ENCODE assay signal across 8 cellular contexts in genomic region chr3:194404365-194405140, GRCh38. TPM values are rescaled to one million over a fixed set of nuclear protein-coding genes. Genes with fewer than 3 reads are reported as not detected.
DNase-seq lines count a peak whose midpoint lies in the region; ATAC-seq, FAIRE-seq and TF ChIP-seq lines count a peak whose summit lies in the region.

No MANE protein-coding gene starts in this region.

- no peak overlapping the region for H3K4me3 ChIP-seq in cardiac muscle cell
- H3K4me3 ChIP-seq in SK-N-SH (ENCODE audit: low read depth in 2 of 2, low read length in 1 of 2): no peak overlapping the region; a peak in 1 of 4 replicates
- no peak overlapping the region for H3K4me3 ChIP-seq in endothelial cell of umbilical vein (replicated peaks in 1 of 3; ENCODE audit: insufficient read depth in 1 of 3, low read depth in 1 of 3, low read length in 3 of 3)
- no peak overlapping the region for H3K4me3 ChIP-seq in pancreas

- no peaks in the 10 kb centered on the region for H3K9me2 ChIP-seq in SK-N-SH

- intact Hi-C loops in left ventricle myocardium superior (cut with micrococcal nuclease) (no loop called here), endothelial cell of umbilical vein (cut with micrococcal nuclease) (loop anchor here (1.0 to 5.0 kb wide), 5 partner anchors 60 to 739 kb away; no protein-coding TSS in a partner anchor), pancreas (cut with DNase I) (loop anchor here in 1 of 3 donors (5.0 kb wide), 1 partner anchor 72 kb away; no protein-coding TSS in a partner anchor)

- H3F3A ChIP-seq in SK-N-SH (replicated peaks; ENCODE audit: insufficient read depth): peaks cover 48% of the 10 kb centered on the region

- DNase-seq in cardiac muscle cell (ENCODE audit: low read depth in 1 of 2, low spot score in 1 of 2): peak; percentile 63 to 75
- no peak for DNase-seq in left ventricle myocardium superior
- peak; percentile 73 for DNase-seq in NAMALWA (ENCODE audit: low spot score)
- no peak for DNase-seq in SK-N-SH
- peak; percentile 69 for DNase-seq in endothelial cell of umbilical vein (ENCODE audit: low read depth, low spot score)
- DNase-seq in pancreas: peak in 1 of 6 donors; percentile 31

- H3K4me2 ChIP-seq in SK-N-SH (no peak overlapping the region), endothelial cell of umbilical vein (ENCODE audit: insufficient read depth, low read length) (no peak overlapping the region)

- no peak overlapping the region for H3K9ac ChIP-seq in SK-N-SH
- no peak overlapping the region for H3K9ac ChIP-seq in endothelial cell of umbilical vein (replicated peaks; ENCODE audit: extremely low read depth, insufficient read depth, low read length)

- peak; percentile 86 for TF ChIP-seq RAD21 in SK-N-SH (IDR thresholded peaks at IDR 0.05; ENCODE audit: low read length)

- TF ChIP-seq CTCF in cardiac muscle cell (IDR thresholded peaks at IDR 0.05; ENCODE audit: low read depth, low read length) (peak; percentile 62), SK-N-SH (IDR thresholded peaks at IDR 0.05) (peak; percentile 86), endothelial cell of umbilical vein (IDR thresholded peaks at IDR 0.05; ENCODE audit: extremely low read depth in 1 of 2, insufficient read depth in 1 of 2, low read depth in 1 of 2, low read length in 2 of 2) (peak; percentile 36 to 49), pancreas (IDR thresholded peaks at IDR 0.05) (peak in 3 of 4 donors; percentile 36 to 57 (median 57))

- FAIRE-seq in endothelial cell of umbilical vein (lab: Jason Lieb, UNC) (peak; percentile 86), pancreas (lab: Jason Lieb, UNC) (peak; percentile 93)

- H3K4me1 ChIP-seq in cardiac muscle cell (ENCODE audit: low read depth) (peaks cover 4% of the 10 kb centered on the region), SK-N-SH (ENCODE audit: control insufficient read depth in 1 of 2, insufficient read depth in 2 of 2, low read depth in 1 of 2, low read length in 1 of 2) (no peaks in the 10 kb centered on the region), endothelial cell of umbilical vein (ENCODE audit: control insufficient read depth, extremely low read depth, insufficient read depth, low read length) (no peaks in the 10 kb centered on the region), pancreas (peaks cover 0 to 6% (median 0%) of the 10 kb centered on the region in 3 donors)

- H3K9me3 ChIP-seq in cardiac muscle cell (ENCODE audit: low read depth) (no peaks in the 10 kb centered on the region), SK-N-SH (no peaks in the 10 kb centered on the region), endothelial cell of umbilical vein (replicated peaks; ENCODE audit: control insufficient read depth, insufficient read depth, low read length) (no peaks in the 10 kb centered on the region), pancreas (no peaks in the 10 kb centered on the region)

- H2AFZ ChIP-seq in SK-N-SH (ENCODE audit: low read depth) (no peak overlapping the region), endothelial cell of umbilical vein (ENCODE audit: low read depth, low read length) (no peak overlapping the region)

- H4K20me1 ChIP-seq in SK-N-SH (ENCODE audit: insufficient read depth) (0 out of 2 replicates have a peak, but pooled peaks cover 6% of the 10 kb centered on the region), endothelial cell of umbilical vein (replicated peaks; ENCODE audit: control insufficient read depth, extremely low read depth, insufficient read depth, low read length) (no peaks in the 10 kb centered on the region)

- no peaks in the 10 kb centered on the region for H3K9me1 ChIP-seq in endothelial cell of umbilical vein (replicated peaks; ENCODE audit: control insufficient read depth, extremely low read depth, insufficient read depth, low read length)

- H3K27me3 ChIP-seq in cardiac muscle cell (no peaks in the 10 kb centered on the region), SK-N-SH (ENCODE audit: insufficient read depth) (no peaks in the 10 kb centered on the region), endothelial cell of umbilical vein (ENCODE audit: control insufficient read depth in 2 of 2, insufficient read depth in 2 of 2, low read length in 2 of 2) (peaks cover 0 to 1% of the 10 kb centered on the region in 2 experiments), pancreas (no peaks in the 10 kb centered on the region)

- TF ChIP-seq EP300 in SK-N-SH (IDR thresholded peaks at IDR 0.05; ENCODE audit: borderline replicate concordance in 1 of 2, low read depth in 1 of 2, low read length in 1 of 2): no peak

- CTCF ChIA-PET in SK-N-SH (lab: Yijun Ruan, JAX): interaction anchor here (0.6 to 11.2 kb wide), 26 partner anchors 9 to 742 kb away, joined by 3 to 326 read pairs (median 4); partner anchors contain the start of genes CPN2, LRRC15 and TMEM44
- CTCF ChIA-PET in endothelial cell of umbilical vein (lab: Charles Lee): interaction anchor here (0.7 to 5.7 kb wide), 9 partner anchors 9 to 739 kb away, joined by 3 to 72 read pairs (median 6); partner anchors contain the start of gene CPN2

- H3K27ac ChIP-seq in cardiac muscle cell: no peak overlapping the region
- H3K27ac ChIP-seq in SK-N-SH (ENCODE audit: low read depth in 2 of 2, low read length in 1 of 2): 0 out of 4 replicates have a peak overlapping the region, but pooled peaks of 1 of the 2 experiments have one; percentile 0
- H3K27ac ChIP-seq in endothelial cell of umbilical vein (ENCODE audit: insufficient read depth, low read depth, low read length): no peak overlapping the region
- peak overlapping the region in 1 of 4 donors; percentile 9 for H3K27ac ChIP-seq in pancreas

- H3K79me2 ChIP-seq in SK-N-SH (ENCODE audit: insufficient read depth) (peaks cover 3% of the 10 kb centered on the region; the same call in 1 of the 2 replicates), endothelial cell of umbilical vein (ENCODE audit: control insufficient read depth, insufficient read depth, low read length) (no peaks in the 10 kb centered on the region)

- dilution Hi-C loops in endothelial cell of umbilical vein (cut with MboI; ENCODE audit: extremely low pct_ligation_motif_present, low sequenced_read_pairs): no loop called here

- ATAC-seq in left ventricle myocardium superior (no peak), pancreas (peak; percentile 61 to 78 (median 74)), HG03457 (IDR thresholded peaks at IDR 0.05; ENCODE audit: unreplicated experiment) (no peak), HG03159 (IDR thresholded peaks at IDR 0.05; ENCODE audit: unreplicated experiment) (no peak)

- H3K36me3 ChIP-seq in cardiac muscle cell: peaks cover 30% of the 10 kb centered on the region
- H3K36me3 ChIP-seq in SK-N-SH (replicated peaks in 1 of 2; ENCODE audit: control insufficient read depth in 1 of 2, insufficient read depth in 2 of 2, low read length in 1 of 2): peaks cover 51 to 64% of the 10 kb centered on the region in 2 experiments
- H3K36me3 ChIP-seq in endothelial cell of umbilical vein (ENCODE audit: control insufficient read depth in 2 of 2, extremely low read depth in 1 of 2, insufficient read depth in 2 of 2, low read length in 2 of 2): peaks cover 0 to 3% of the 10 kb centered on the region in 2 experiments
- no peaks in the 10 kb centered on the region for H3K36me3 ChIP-seq in pancreas

- WGBS in SK-N-SH (ENCODE audit: low lambda C conversion rate): 50% methylated on average over 10 of the region's 10 CpGs
- WGBS in pancreas, 2 donors: 27 to 31% methylated on average over 10 of the region's 10 CpGs

- BruUV-seq in endothelial cell of umbilical vein (replicated peaks; lab: Mats Ljungman, UMichigan): no TSS peak

- no peak for TF ChIP-seq POLR2A in endothelial cell of umbilical vein (IDR thresholded peaks at IDR 0.05; ENCODE audit: low read depth, low read length)

- POLR2A ChIA-PET in SK-N-SH (lab: Yijun Ruan, JAX): interaction anchor here (0.6 kb wide), 1 partner anchor 68 kb away, joined by 3 read pairs; no protein-coding TSS in a partner anchor
- POLR2A ChIA-PET in endothelial cell of umbilical vein (lab: Charles Lee): no interaction called here

RNA-seq across cellular contexts. Expression of gene GP5, which starts 5.5 kb away (rescaled TPM):
- 0.83 and 0.95 TPM in 2 replicates for total RNA-seq in cardiac muscle cell
- polyA plus RNA-seq in cardiac muscle cell: 0.21 TPM in 1 of 2 replicates, not detected in the other
- not detected for total RNA-seq in left ventricle myocardium superior
- 0.13 and 0.23 TPM in 2 replicates for polyA plus RNA-seq in SK-N-SH (2012; rRNA removed)
- 0.08 and 0.09 TPM in 2 replicates for polyA plus RNA-seq in SK-N-SH (2012; cell fraction: cytosol; rRNA removed)
- polyA plus RNA-seq in SK-N-SH (2012; cell fraction: nucleus; rRNA removed): 0.80 and 0.83 TPM in 2 replicates
- 0.11 TPM in 1 of 2 replicates, not detected in the other for total RNA-seq in endothelial cell of umbilical vein
- polyA plus RNA-seq in endothelial cell of umbilical vein: 0.03 and 0.06 TPM in 2 replicates
- 0.01 TPM in 1 of 2 replicates, not detected in the other for polyA plus RNA-seq in endothelial cell of umbilical vein (2011; cell fraction: cytosol; rRNA removed)
- polyA plus RNA-seq in endothelial cell of umbilical vein (2011; cell fraction: nucleus; rRNA removed): 0.05 and 0.08 TPM in 2 replicates
- polyA plus RNA-seq in endothelial cell of umbilical vein (2012): not detected in 2 replicates
- polyA minus RNA-seq in endothelial cell of umbilical vein: 0.17 and 0.19 TPM in 2 replicates
- not detected for polyA minus RNA-seq in endothelial cell of umbilical vein (2011; cell fraction: cytosol; rRNA and poly(A)+ RNA removed)
- polyA minus RNA-seq in endothelial cell of umbilical vein (2011; cell fraction: nucleus; rRNA and poly(A)+ RNA removed): 0.29 and 0.43 TPM in 2 replicates
- total RNA-seq in pancreas: under 1 TPM in 1 of 6 donors, not detected in 5; 0.06 TPM
- under 1 TPM in 1 of 2 donors, not detected in 1; 0.05 TPM for polyA plus RNA-seq in pancreas

RNA-seq across cellular contexts. Expression of gene LRRC15, which starts 35.0 kb away (rescaled TPM):
- total RNA-seq in cardiac muscle cell (0.06 TPM in 1 of 2 replicates, not detected in the other), left ventricle myocardium superior (0.42 TPM), endothelial cell of umbilical vein (not detected in 2 replicates), pancreas (under 1 TPM in 5 of 6 donors, not detected in 1; 0.03 to 0.25 (median 0.09) TPM)
- polyA plus RNA-seq in cardiac muscle cell (0.02 TPM in 1 of 2 replicates, not detected in the other), SK-N-SH (2012; rRNA removed) (0.02 and 0.03 TPM in 2 replicates), endothelial cell of umbilical vein (not detected in 2 replicates), pancreas (under 1 TPM; 0.02 to 0.04 TPM)
- 0.01 and 0.03 TPM in 2 replicates for polyA plus RNA-seq in SK-N-SH (2012; cell fraction: cytosol; rRNA removed)
- 0.04 and 0.05 TPM in 2 replicates for polyA plus RNA-seq in SK-N-SH (2012; cell fraction: nucleus; rRNA removed)
- polyA plus RNA-seq in endothelial cell of umbilical vein (2011; cell fraction: cytosol; rRNA removed): not detected in 2 replicates
- not detected in 2 replicates for polyA plus RNA-seq in endothelial cell of umbilical vein (2011; cell fraction: nucleus; rRNA removed)
- not detected in 2 replicates for polyA plus RNA-seq in endothelial cell of umbilical vein (2012)
- not detected in 2 replicates for polyA minus RNA-seq in endothelial cell of umbilical vein
- polyA minus RNA-seq in endothelial cell of umbilical vein (2011; cell fraction: cytosol; rRNA and poly(A)+ RNA removed): not detected
- not detected in 2 replicates for polyA minus RNA-seq in endothelial cell of umbilical vein (2011; cell fraction: nucleus; rRNA and poly(A)+ RNA removed)

RNA-seq across cellular contexts. Expression of gene CPN2, which starts 53.4 kb away (rescaled TPM):
- total RNA-seq in cardiac muscle cell (0.36 and 0.56 TPM in 2 replicates), left ventricle myocardium superior (0.40 TPM), endothelial cell of umbilical vein (not detected in 2 replicates), pancreas (under 1 TPM in 1 of 6 donors, not detected in 5; 0.09 TPM)
- polyA plus RNA-seq in cardiac muscle cell (0.88 and 1.3 TPM in 2 replicates), SK-N-SH (2012; rRNA removed) (not detected in 2 replicates), endothelial cell of umbilical vein (not detected in 2 replicates), pancreas (not detected)
- polyA plus RNA-seq in SK-N-SH (2012; cell fraction: cytosol; rRNA removed): not detected in 2 replicates
- not detected in 2 replicates for polyA plus RNA-seq in SK-N-SH (2012; cell fraction: nucleus; rRNA removed)
- not detected in 2 replicates for polyA plus RNA-seq in endothelial cell of umbilical vein (2011; cell fraction: cytosol; rRNA removed)
- polyA plus RNA-seq in endothelial cell of umbilical vein (2011; cell fraction: nucleus; rRNA removed): not detected in 2 replicates
- not detected in 2 replicates for polyA plus RNA-seq in endothelial cell of umbilical vein (2012)
- polyA minus RNA-seq in endothelial cell of umbilical vein: not detected in 2 replicates
- polyA minus RNA-seq in endothelial cell of umbilical vein (2011; cell fraction: cytosol; rRNA and poly(A)+ RNA removed): not detected
- polyA minus RNA-seq in endothelial cell of umbilical vein (2011; cell fraction: nucleus; rRNA and poly(A)+ RNA removed): not detected in 2 replicates

Comparison
In these comparisons a context has a peak if more than half of its experiments do, and no peak if none do; other contexts are left out.
1. DNase-seq: peak in cardiac muscle cell (2 of 2), NAMALWA (single experiment) and endothelial cell of umbilical vein (single experiment); none in left ventricle myocardium superior (single experiment) and SK-N-SH (single experiment).
2. ATAC-seq: peak in pancreas (4 of 4); none in left ventricle myocardium superior (single experiment), HG03457 (single experiment) and HG03159 (single experiment).
3. Peak in every context shown above with its lines, with median percentiles within 50 percentile points of each other: CTCF ChIP-seq.